In the genomic region with DNA sequence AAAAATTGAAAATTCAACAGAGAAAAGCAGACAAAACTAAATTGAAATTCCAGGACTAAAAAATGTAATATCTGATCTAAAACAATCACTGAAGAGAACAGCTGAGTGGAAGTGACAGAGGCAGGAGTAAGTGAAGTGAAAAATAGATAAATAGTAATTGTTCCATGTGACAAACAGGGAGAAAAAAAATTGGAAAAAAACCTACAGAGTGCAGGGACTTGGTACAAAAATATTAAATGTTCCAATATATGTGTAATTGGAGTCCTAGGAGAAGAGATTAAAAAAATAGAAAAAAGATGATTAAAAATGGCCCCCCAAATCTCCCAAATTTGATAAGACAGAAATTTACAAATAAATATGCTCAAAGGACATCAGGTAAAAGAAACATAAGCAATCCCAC, we compare ENCODE assay signal across 15 cellular contexts.
"Had no signal": no experiment of that assay in that cellular context is flagged by ENCODE, and none has a peak within 500 bp of the region (broad histone marks: within the 10 kb centered on the region; RNA-seq: fewer than 3 reads in every experiment).

No MANE protein-coding gene starts in this region.

- H3K4me3 Mint-ChIP-seq: neural progenitor cell had no signal

- ATAC-seq: activated T-cell treated with anti-CD3 and anti-CD28 coated beads, Interleukin-2, amount 50 U/mL, for 4 hours; body of pancreas; sciatic nerve had no signal

- H3K27ac Mint-ChIP-seq: neural progenitor cell had no signal

- H3K4me1 ChIP-seq: body of pancreas, neural progenitor cell had no signal

- H3K79me2 ChIP-seq: hepatocyte had no signal

- H3K9me3 Mint-ChIP-seq: neural progenitor cell had no signal

- H3K9ac ChIP-seq: neural progenitor cell had no signal

- H3K27ac ChIP-seq: body of pancreas, hepatocyte, neural progenitor cell, ovary, SK-N-MC, thoracic aorta, WERI-Rb-1 had no signal

- H3K36me3 ChIP-seq: neural progenitor cell, ovary, thoracic aorta, WERI-Rb-1 had no signal

- H3K4me2 ChIP-seq: hepatocyte, neural progenitor cell had no signal

- H3K4me3 ChIP-seq: body of pancreas, hepatocyte, neural progenitor cell, ovary, SK-N-MC, thoracic aorta had no signal

- DNase-seq: activated CD4-positive, alpha-beta T cell treated with anti-CD3 and anti-CD28 coated beads for 4 hours; activated naive CD4-positive, alpha-beta T cell treated with Interleukin-2 at 50 U/mL for 16 hours; activated T-cell treated with anti-CD3 and anti-CD28 coated beads, Interleukin-2, amount 50 U/mL, for 4 hours; amniotic stem cell; caudate nucleus; islet precursor cell; midbrain; ovary; WERI-Rb-1 had no signal

- H2AFZ ChIP-seq: hepatocyte, neural progenitor cell had no signal

- H3K4me1 Mint-ChIP-seq: neural progenitor cell had no signal

- H3K27me3 ChIP-seq: body of pancreas, hepatocyte, neural progenitor cell, ovary had no signal

- H3K36me3 Mint-ChIP-seq: neural progenitor cell had no signal
